ENCODE assay signal across 28 cellular contexts in the genomic region with DNA sequence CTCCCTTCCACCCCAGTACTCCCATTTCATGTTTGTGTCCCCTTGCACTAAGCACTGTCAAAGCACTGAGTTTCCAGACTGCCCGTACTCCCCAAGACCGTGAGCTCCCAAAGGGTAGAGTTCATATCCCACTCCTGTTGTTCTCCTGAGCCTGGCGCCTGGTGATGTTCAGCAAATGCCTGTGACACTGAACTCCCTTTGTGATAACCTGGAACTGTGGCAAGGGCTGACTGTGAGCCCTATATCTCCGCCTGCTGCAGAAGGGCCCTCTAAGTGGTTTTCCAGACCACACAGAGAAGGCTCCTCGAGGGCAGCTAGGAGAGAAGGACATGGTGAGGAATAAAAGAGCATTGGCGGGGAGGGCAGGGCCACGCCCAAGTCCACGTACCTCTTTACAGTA.
"Had no signal": no experiment of that assay in that cellular context is flagged by ENCODE, and none has a peak within 500 bp of the region (broad histone marks: within the 10 kb centered on the region; RNA-seq: fewer than 3 reads in every experiment).

No MANE protein-coding gene starts in this region.

- DNase-seq: activated CD4-positive, alpha-beta memory T cell treated with anti-CD3 and anti-CD28 coated beads, Interleukin-2, amount 10 ng/mL, durations not matched to agents 7 days and 5 days; activated CD4-positive, alpha-beta T cell treated with anti-CD3 and anti-CD28 coated beads, Interleukin-2, amount 10 ng/mL, durations not matched to agents 7 days and 5 days; activated naive CD4-positive, alpha-beta T cell treated with Interleukin-2 at 50 U/mL for 16 hours; activated naive CD8-positive, alpha-beta T cell treated with anti-CD3 and anti-CD28 coated beads, Interleukin-2, amount 10 ng/mL, durations not matched to agents 7 days and 5 days; activated T-cell treated with anti-CD3 and anti-CD28 coated beads, Interleukin-2, amount 50 U/mL, for 4 hours; cortex of kidney; effector memory CD8-positive, alpha-beta T cell; erythroblast; gastrocnemius medialis; glutamatergic neuron; left ventricle myocardium inferior; mesendoderm; ovary; stimulated activated CD4-positive, alpha-beta T cell treated with anti-CD3 and anti-CD28 coated beads, Interleukin-12 subunit alpha, Interleukin-12 subunit beta, amount 100 ng/mL, for 4 hours; stimulated activated CD4-positive, alpha-beta T cell treated with anti-CD3 and anti-CD28 coated beads, Interleukin-4, amount 100 ng/mL, for 1 hour; T1000; uterus; WERI-Rb-1 had no signal

- H3K27me3 ChIP-seq: ascending aorta, cardiac muscle cell, gastrocnemius medialis, neutrophil, ovary, uterus had no signal

- H3K4me1 ChIP-seq: ascending aorta, gastrocnemius medialis, left ventricle myocardium inferior, uterus had no signal

- H3K4me3 ChIP-seq: ascending aorta, cardiac muscle cell, gastrocnemius medialis, left ventricle myocardium inferior, lung, mucosa of descending colon, ovary, skin epidermis, thoracic aorta, uterus had no signal

- FAIRE-seq: islet of Langerhans had no signal

- H3K27ac ChIP-seq: ascending aorta, cardiac muscle cell, gastrocnemius medialis, left ventricle myocardium inferior, neutrophil, ovary, skin epidermis, thoracic aorta, uterus, WERI-Rb-1 had no signal

- H3K9me3 ChIP-seq: ascending aorta, gastrocnemius medialis, left ventricle myocardium inferior, mucosa of descending colon, neutrophil, ovary, thoracic aorta, uterus had no signal

- H3K36me3 ChIP-seq: cardiac muscle cell, neutrophil, ovary, uterus, WERI-Rb-1 had no signal

- ATAC-seq: activated CD4-positive, CD25-positive, alpha-beta regulatory T cell treated with anti-CD3 and anti-CD28 coated beads, Interleukin-2, amount 50 U/mL, for 24 hours; activated T-cell treated with anti-CD3 and anti-CD28 coated beads, Interleukin-2, amount 50 U/mL, for 4 hours; effector memory CD8-positive, alpha-beta T cell; gastrocnemius medialis; mucosa of descending colon; sciatic nerve had no signal
